8 cellular contexts compared by ENCODE assay signal in the genomic region with DNA sequence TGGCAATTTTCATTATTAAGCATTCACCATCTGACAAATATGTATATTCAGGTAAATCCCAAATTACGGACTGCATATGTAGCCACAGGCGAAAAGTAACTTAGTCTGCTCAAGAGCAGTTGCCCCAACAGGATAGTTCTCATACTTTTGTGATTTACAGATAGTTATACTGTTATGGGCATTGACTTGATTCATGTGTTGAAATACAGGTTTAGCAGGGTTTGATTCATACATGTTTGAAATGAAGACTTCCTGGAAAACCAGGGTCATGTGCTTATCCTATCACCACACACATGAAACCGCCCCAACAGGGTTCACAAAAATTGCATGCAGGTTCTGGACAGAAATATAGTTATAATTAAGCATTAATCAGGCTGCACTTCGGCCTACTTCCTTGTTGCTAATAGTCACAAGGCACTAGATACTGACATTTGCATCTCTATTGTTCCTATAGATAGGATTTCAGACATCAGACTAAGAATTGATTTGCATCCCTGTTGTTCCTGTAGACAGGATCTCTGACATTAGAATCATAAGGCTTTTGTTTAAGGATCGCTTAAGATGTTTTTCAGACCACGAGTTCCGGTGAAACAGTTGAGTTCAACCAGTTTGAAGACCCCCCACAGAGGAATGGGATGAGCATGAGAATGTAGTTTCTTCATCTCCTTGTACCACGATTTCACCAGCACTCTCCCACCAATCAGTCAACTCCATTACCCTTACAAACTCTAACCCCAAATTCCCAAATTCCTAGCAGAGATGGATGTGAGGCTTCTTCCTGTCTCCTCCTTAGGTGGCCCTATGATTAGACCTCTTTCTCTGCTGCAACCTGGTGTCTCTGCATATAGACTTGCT. TPM values are rescaled to one million over a fixed set of nuclear protein-coding genes. Genes with fewer than 3 reads are reported as not detected.
DNase-seq lines count a peak whose midpoint lies in the region; FAIRE-seq and TF ChIP-seq lines count a peak whose summit lies in the region.
"Had no signal": no experiment of that assay in that cellular context is flagged by ENCODE, and none has a peak within 500 bp of the region (broad histone marks: within the 10 kb centered on the region; RNA-seq: fewer than 3 reads in every experiment).

No MANE protein-coding gene starts in this region.

- H3K4me3 ChIP-seq in GM12875 (ENCODE audit: low read depth, low read length): peak overlapping the region; percentile 93
- H3K4me3 ChIP-seq in NB4 (ENCODE audit: low read depth, low read length): peak overlapping the region; percentile 87
- peak overlapping the region; percentile 6 to 91 (median 44); a peak in 4 of 8 replicates for H3K4me3 ChIP-seq in H1 (ENCODE audit: extremely low read depth in 1 of 4, insufficient read depth in 2 of 4, low read depth in 3 of 4, low read length in 4 of 4)
- peak overlapping the region in 1 of 2 donors; percentile 13 for H3K4me3 ChIP-seq in prostate gland

- no peak overlapping the region for H2AFZ ChIP-seq in H1 (ENCODE audit: low read length)

- peak overlapping the region; percentile 98 for H4K5ac ChIP-seq in H1 (ENCODE audit: insufficient read length, low read depth, low read length)

- no peak overlapping the region for H3K23ac ChIP-seq in H1 (ENCODE audit: insufficient read length)

- H2BK12ac ChIP-seq in H1 (ENCODE audit: low read depth, low read length): peak overlapping the region; percentile 78; the same call in 1 of the 2 replicates

- H2BK5ac ChIP-seq in H1 (ENCODE audit: low read depth, low read length): peak overlapping the region; percentile 95

- H3K27me3 ChIP-seq in H1 (replicated peaks in 1 of 4; ENCODE audit: control insufficient read depth in 3 of 4, extremely low read depth in 1 of 4, insufficient read depth in 3 of 4, low read length in 3 of 4) (no peaks in the 10 kb centered on the region), prostate gland (replicated peaks; ENCODE audit: insufficient read depth) (no peaks in the 10 kb centered on the region)

- peak overlapping the region; percentile 99 for H2BK120ac ChIP-seq in H1 (replicated peaks; ENCODE audit: low read depth, low read length)

- H2AK5ac ChIP-seq in H1 (ENCODE audit: low read depth, low read length): peak overlapping the region; percentile 72; the same call in 1 of the 2 replicates

- no peak overlapping the region for H3K14ac ChIP-seq in H1 (ENCODE audit: insufficient read length)

- peaks cover 4% of the 10 kb centered on the region; the same call in 1 of the 2 replicates for H3K23me2 ChIP-seq in H1 (ENCODE audit: low read depth, low read length)

- H3K9ac ChIP-seq in H1 (replicated peaks in 1 of 4; ENCODE audit: extremely low read depth in 1 of 4, low read depth in 3 of 4, low read length in 3 of 4): peak overlapping the region in 3 of 4 experiments; percentile 51 to 58 (median 56); a peak in 5 of 7 replicates

- H3K9me3 ChIP-seq in H1 (ENCODE audit: insufficient read depth in 2 of 2, low read depth in 1 of 2, low read length in 1 of 2): no peaks in the 10 kb centered on the region
- H3K9me3 ChIP-seq in prostate gland: no peaks in the 10 kb centered on the region

- intact Hi-C loops in prostate gland (cut with DNase I) (no loop called here), posterior vena cava (cut with DNase I) (no loop called here)

- no peak for TF ChIP-seq RAD21 in H1 (IDR thresholded peaks at IDR 0.05 in 1 of 2, conservative IDR thresholded peaks at IDR 0.05 in 1 of 2; ENCODE audit: low read depth in 2 of 2, low read length in 2 of 2)

- no peak for TF ChIP-seq POLR2A in NB4 (IDR thresholded peaks at IDR 0.05; ENCODE audit: extremely low read depth, insufficient read length)
- peak in 1 of 2 experiments; percentile 75; a peak in 2 of 3 replicates for TF ChIP-seq POLR2A in H1 (IDR thresholded peaks at IDR 0.05; ENCODE audit: control extremely low read depth in 1 of 2, low read depth in 2 of 2, low read length in 2 of 2)
- no peak for TF ChIP-seq POLR2A in prostate gland (IDR thresholded peaks at IDR 0.05)

- H3K79me2 ChIP-seq in H1 (ENCODE audit: control insufficient read depth in 1 of 2, insufficient read depth in 2 of 2, low read length in 2 of 2): peaks cover 21 to 34% of the 10 kb centered on the region in 2 experiments

- peak; percentile 28 for DNase-seq in NB4 (ENCODE audit: low read depth)
- peak in 1 of 2 experiments; percentile 88 for DNase-seq in H1 (ENCODE audit: low read depth in 1 of 2, low spot score in 2 of 2)
- DNase-seq in prostate gland (ENCODE audit: low spot score): peak; percentile 86
- no peak for DNase-seq in COR-L47 (lab: John Stamatoyannopoulos, UW)
- DNase-seq in RCC 7860 (ENCODE audit: low spot score): no peak
- no peak for DNase-seq in posterior vena cava (ENCODE audit: low spot score)
- DNase-seq: activated CD4-positive, alpha-beta T cell treated with anti-CD3 and anti-CD28 coated beads for 4 hours had no signal

- no peaks in the 10 kb centered on the region for H3K36me3 ChIP-seq in H1 (ENCODE audit: control insufficient read depth in 2 of 4, insufficient read depth in 4 of 4, low read length in 3 of 4)
- no peaks in the 10 kb centered on the region for H3K36me3 ChIP-seq in prostate gland

- peak overlapping the region; percentile 81 to 97 for H3K4me2 ChIP-seq in H1 (ENCODE audit: insufficient read depth in 1 of 2, low read depth in 2 of 2, low read length in 2 of 2)

- peak overlapping the region; percentile 60 for H3K56ac ChIP-seq in H1 (replicated peaks; ENCODE audit: insufficient read length, low read depth, low read length)

- POLR2A ChIA-PET in H1 (lab: Charles Lee; ENCODE audit: partially characterized antibody): interaction anchor here (0.7 to 9.2 kb wide), 7 partner anchors 8 to 80 kb away, joined by 3 to 142 read pairs (median 9); partner anchors contain the start of gene ZNF425

- H4K91ac ChIP-seq in H1 (replicated peaks; ENCODE audit: insufficient read length, low read length): peak overlapping the region; percentile 92

- H4K20me1 ChIP-seq in H1 (replicated peaks in 1 of 2; ENCODE audit: control insufficient read depth in 1 of 2, insufficient read depth in 2 of 2, low read length in 2 of 2): peaks cover 0 to 2% of the 10 kb centered on the region in 2 experiments

- H3K79me1 ChIP-seq in H1 (ENCODE audit: low read depth, low read length): no peaks in the 10 kb centered on the region

- CTCF ChIA-PET in H1 (lab: Charles Lee; ENCODE audit: partially characterized antibody): interaction anchor here (2.4 to 7.2 kb wide), 6 partner anchors 10 to 80 kb away, joined by 15 to 84 read pairs (median 18); partner anchors contain the start of gene ZNF425

- peak overlapping the region; percentile 98 for H3K18ac ChIP-seq in H1 (ENCODE audit: extremely low read depth, low read length)

- H3K27ac ChIP-seq in H1 (ENCODE audit: low read depth, low read length): peak overlapping the region; percentile 92
- H3K27ac ChIP-seq in prostate gland: peak overlapping the region; percentile 68 to 93

- no peak overlapping the region for H2BK20ac ChIP-seq in H1 (ENCODE audit: low read length)

- TF ChIP-seq CTCF in GM12875 (IDR thresholded peaks at IDR 0.05; ENCODE audit: borderline replicate concordance, insufficient read depth, low read depth, low read length) (no peak), NB4 (IDR thresholded peaks at IDR 0.05; ENCODE audit: low read depth, low read length) (no peak), H1 (IDR thresholded peaks at IDR 0.05; ENCODE audit: control extremely low read depth in 1 of 3, insufficient read depth in 1 of 3, low read depth in 1 of 3, low read length in 3 of 3) (no peak), prostate gland (IDR thresholded peaks at IDR 0.05) (peak in 2 of 4 experiments; percentile 6 to 17)

- H3K4me1 ChIP-seq in H1 (replicated peaks in 1 of 4; ENCODE audit: control insufficient read depth in 3 of 4, insufficient read depth in 4 of 4, low read length in 3 of 4): peaks cover 13 to 24% (median 18%) of the 10 kb centered on the region in 4 experiments; a peak in 6 of 7 replicates
- no peaks in the 10 kb centered on the region for H3K4me1 ChIP-seq in prostate gland (replicated peaks)

- WGBS in H1 (ENCODE audit: extremely low coverage in 1 of 2, insufficient coverage in 1 of 2, insufficient read length in 1 of 2, insufficient replicate concordance in 2 of 2, low coverage in 1 of 2, low lambda C conversion rate in 2 of 2, missing lambda C conversion rate in 1 of 2), 2 experiments: 6% methylated on average over 8 of the region's 8 CpGs; no CpG with 5 or more reads in 1 of the 2 experiments
- 51% methylated on average over 8 of the region's 8 CpGs for WGBS in prostate gland

- peak overlapping the region; percentile 97 for H3K4ac ChIP-seq in H1 (replicated peaks; ENCODE audit: insufficient read length, low read depth, low read length)

- FAIRE-seq in H1 (lab: Jason Lieb, UNC) (peak; percentile 76), RCC 7860 (lab: Jason Lieb, UNC) (no peak)

- no peak overlapping the region for H4K8ac ChIP-seq in H1 (ENCODE audit: extremely low read depth, insufficient read depth, low read length)

- TF ChIP-seq EP300 in H1 (IDR thresholded peaks at IDR 0.05; ENCODE audit: borderline replicate concordance in 1 of 2, low read depth in 2 of 2, low read length in 2 of 2): peak in 1 of 2 experiments; percentile 51; a peak in 1 of 3 replicates

- no peak overlapping the region for H2BK15ac ChIP-seq in H1 (ENCODE audit: low read length)

RNA-seq across cellular contexts. Expression of gene ZNF398, which starts 2.0 kb away (rescaled TPM):
- 62.2 and 63.5 TPM in 2 replicates for total RNA-seq in H1 (2021; fragmentation: NEBNext Ultra II Directional; extraction: Animal tissue kit (Norgen Biotek cat#: 25700))
- 52.7 and 58.9 TPM in 2 replicates for polyA plus RNA-seq in H1 (2011; rRNA removed)
- 23.2 TPM for polyA plus RNA-seq in H1 (2011; cell fraction: cytosol; rRNA removed)
- 59.5 TPM for polyA plus RNA-seq in H1 (2011; cell fraction: nucleus; rRNA removed)
- polyA plus RNA-seq in H1 (2012, experiment 1 of 2): 26.3 to 32.8 TPM (median 30.3 TPM) in 4 replicates
- polyA plus RNA-seq in H1 (2012, experiment 2 of 2): 6.2 TPM
- 35.1 TPM for polyA plus RNA-seq in H1 (2013, experiment 1 of 2)
- 35.0 TPM for polyA plus RNA-seq in H1 (2013, experiment 2 of 2)
- 128 and 158 TPM in 2 replicates for polyA minus RNA-seq in H1 (2011; rRNA and poly(A)+ RNA removed)
- 46.4 TPM for polyA minus RNA-seq in H1 (2011; cell fraction: cytosol; rRNA and poly(A)+ RNA removed)
- 93.4 TPM for polyA minus RNA-seq in H1 (2011; cell fraction: nucleus; rRNA and poly(A)+ RNA removed)
- 10 to 100 TPM; 27.6 to 28.9 TPM for total RNA-seq in prostate gland
- 10 to 100 TPM; 10.3 to 12.1 TPM for total RNA-seq in posterior vena cava

RNA-seq across cellular contexts. Expression of gene ZNF425, which starts 19.1 kb away (rescaled TPM):
- 4.0 and 6.1 TPM in 2 replicates for total RNA-seq in H1 (2021; fragmentation: NEBNext Ultra II Directional; extraction: Animal tissue kit (Norgen Biotek cat#: 25700))
- polyA plus RNA-seq in H1 (2011; rRNA removed): 3.4 and 4.5 TPM in 2 replicates
- 6.6 TPM for polyA plus RNA-seq in H1 (2011; cell fraction: cytosol; rRNA removed)
- polyA plus RNA-seq in H1 (2011; cell fraction: nucleus; rRNA removed): 3.8 TPM
- polyA plus RNA-seq in H1 (2012, experiment 1 of 2): 4.4 to 6.9 TPM (median 5.2 TPM) in 4 replicates
- polyA plus RNA-seq in H1 (2012, experiment 2 of 2): 2.0 TPM
- 4.5 TPM for polyA plus RNA-seq in H1 (2013, experiment 1 of 2)
- polyA plus RNA-seq in H1 (2013, experiment 2 of 2): 4.1 TPM
- 4.4 and 4.9 TPM in 2 replicates for polyA minus RNA-seq in H1 (2011; rRNA and poly(A)+ RNA removed)
- 5.5 TPM for polyA minus RNA-seq in H1 (2011; cell fraction: cytosol; rRNA and poly(A)+ RNA removed)
- polyA minus RNA-seq in H1 (2011; cell fraction: nucleus; rRNA and poly(A)+ RNA removed): 2.8 TPM
- total RNA-seq in prostate gland (1 to 10 TPM; 2.8 to 4.0 TPM), posterior vena cava (1 to 10 TPM in 1 of 2 donors, under 1 TPM in 1; 0.97 to 1.7 TPM)

RNA-seq across cellular contexts. Expression of gene ZNF282, which starts 50.1 kb away (rescaled TPM):
- 35.7 and 36.3 TPM in 2 replicates for total RNA-seq in H1 (2021; fragmentation: NEBNext Ultra II Directional; extraction: Animal tissue kit (Norgen Biotek cat#: 25700))
- 16.9 and 22.3 TPM in 2 replicates for polyA plus RNA-seq in H1 (2011; rRNA removed)
- 16.1 TPM for polyA plus RNA-seq in H1 (2011; cell fraction: cytosol; rRNA removed)
- polyA plus RNA-seq in H1 (2011; cell fraction: nucleus; rRNA removed): 34.5 TPM
- 20.6 to 25.7 TPM (median 22.8 TPM) in 4 replicates for polyA plus RNA-seq in H1 (2012, experiment 1 of 2)
- polyA plus RNA-seq in H1 (2012, experiment 2 of 2): 24.5 TPM
- 14.9 TPM for polyA plus RNA-seq in H1 (2013, experiment 1 of 2)
- polyA plus RNA-seq in H1 (2013, experiment 2 of 2): 13.3 TPM
- 15.0 and 17.4 TPM in 2 replicates for polyA minus RNA-seq in H1 (2011; rRNA and poly(A)+ RNA removed)
- polyA minus RNA-seq in H1 (2011; cell fraction: cytosol; rRNA and poly(A)+ RNA removed): 27.6 TPM
- 26.6 TPM for polyA minus RNA-seq in H1 (2011; cell fraction: nucleus; rRNA and poly(A)+ RNA removed)
- total RNA-seq in prostate gland: 10 to 100 TPM; 30.0 to 33.2 TPM
- total RNA-seq in posterior vena cava: 10 to 100 TPM; 13.9 to 19.6 TPM

RNA-seq across cellular contexts. Expression of gene ZNF786, which starts 54.7 kb away (rescaled TPM):
- total RNA-seq in H1 (2021; fragmentation: NEBNext Ultra II Directional; extraction: Animal tissue kit (Norgen Biotek cat#: 25700)): 15.8 and 16.3 TPM in 2 replicates
- 7.7 and 8.3 TPM in 2 replicates for polyA plus RNA-seq in H1 (2011; rRNA removed)
- 9.7 TPM for polyA plus RNA-seq in H1 (2011; cell fraction: cytosol; rRNA removed)
- polyA plus RNA-seq in H1 (2011; cell fraction: nucleus; rRNA removed): 11.8 TPM
- polyA plus RNA-seq in H1 (2012, experiment 1 of 2): 8.8 to 11.6 TPM (median 11.2 TPM) in 4 replicates
- 4.3 TPM for polyA plus RNA-seq in H1 (2012, experiment 2 of 2)
- polyA plus RNA-seq in H1 (2013, experiment 1 of 2): 7.2 TPM
- polyA plus RNA-seq in H1 (2013, experiment 2 of 2): 7.1 TPM
- 15.4 and 16.4 TPM in 2 replicates for polyA minus RNA-seq in H1 (2011; rRNA and poly(A)+ RNA removed)
- 11.0 TPM for polyA minus RNA-seq in H1 (2011; cell fraction: cytosol; rRNA and poly(A)+ RNA removed)
- polyA minus RNA-seq in H1 (2011; cell fraction: nucleus; rRNA and poly(A)+ RNA removed): 14.8 TPM
- total RNA-seq in prostate gland: 10 to 100 TPM in 1 of 2 donors, 1 to 10 TPM in 1; 9.3 to 12.8 TPM
- 1 to 10 TPM; 3.4 to 4.6 TPM for total RNA-seq in posterior vena cava

Comparison
In these comparisons a context has a peak if more than half of its experiments do, and no peak if none do; other contexts are left out.
1. DNase-seq: peak in NB4 (single experiment) and prostate gland (single experiment); none in COR-L47 (single experiment), RCC 7860 (single experiment) and posterior vena cava (single experiment).